Comparison of ENCODE assay signal across 10 cellular contexts in genomic region chr2:45242161-45242741, GRCh38.
DNase-seq lines count a peak whose midpoint lies in the region; ATAC-seq, FAIRE-seq and TF ChIP-seq lines count a peak whose summit lies in the region.
"Had no signal": no experiment of that assay in that cellular context is flagged by ENCODE, and none has a peak within 500 bp of the region (broad histone marks: within the 10 kb centered on the region; RNA-seq: fewer than 3 reads in every experiment).

No MANE protein-coding gene starts in this region.

- H3K36me3 Mint-ChIP-seq in GM23338 (ENCODE audit: low read depth) (no peaks in the 10 kb centered on the region), H9 (ENCODE audit: insufficient read depth in 1 of 3, low read depth in 3 of 3) (no peaks in the 10 kb centered on the region)

- H3K9me2 ChIP-seq in GM23338 (ENCODE audit: insufficient read depth): 0 out of 2 replicates have a peak, but pooled peaks cover 7% of the 10 kb centered on the region

- H4K5ac ChIP-seq in H9 (ENCODE audit: insufficient read length, low read depth, low read length): no peak overlapping the region

- TF ChIP-seq CTCF in A673 (conservative IDR thresholded peaks at IDR 0.05; ENCODE audit: low read depth, low read length) (no peak), K562 (IDR thresholded peaks at IDR 0.05 in 2 of 3, conservative IDR thresholded peaks at IDR 0.05 in 1 of 3; ENCODE audit: insufficient read depth in 2 of 3, low read depth in 1 of 3, low read length in 3 of 3) (no peak), lower leg skin (IDR thresholded peaks at IDR 0.05) (no peak), GM23338 (conservative IDR thresholded peaks at IDR 0.05; ENCODE audit: low read depth in 2 of 2) (no peak), H9 (conservative IDR thresholded peaks at IDR 0.05) (no peak)

- H3K36me3 ChIP-seq in A673 (ENCODE audit: insufficient read depth, low read length, poor library complexity, severe bottlenecking) (no peaks in the 10 kb centered on the region), K562 (ENCODE audit: control insufficient read depth, insufficient read depth, low read length) (no peaks in the 10 kb centered on the region), GM23338 (ENCODE audit: insufficient read depth) (no peaks in the 10 kb centered on the region)
- H3K36me3 ChIP-seq: BLaER1 had no signal

- no peaks in the 10 kb centered on the region for H3K4me1 ChIP-seq in A673 (ENCODE audit: insufficient read depth, low read length, poor library complexity, severe bottlenecking)
- no peaks in the 10 kb centered on the region for H3K4me1 ChIP-seq in K562 (replicated peaks in 1 of 2; ENCODE audit: control insufficient read depth in 2 of 2, insufficient read depth in 2 of 2, low read length in 2 of 2)
- 0 out of 2 replicates have a peak, but pooled peaks cover 2% of the 10 kb centered on the region for H3K4me1 ChIP-seq in GM23338 (ENCODE audit: insufficient read depth)
- H3K4me1 ChIP-seq in H9 (ENCODE audit: insufficient read depth, low read length): no peaks in the 10 kb centered on the region

- no peak overlapping the region for H3K56ac ChIP-seq in H9 (ENCODE audit: insufficient read length, low read depth, low read length)

- no peaks in the 10 kb centered on the region for H3F3A ChIP-seq in GM23338 (replicated peaks; ENCODE audit: low read depth)

- no peak overlapping the region for H2AK5ac ChIP-seq in H9 (ENCODE audit: insufficient read length, low read length)

- H3K9me3 Mint-ChIP-seq in GM23338 (no peaks in the 10 kb centered on the region), H9 (no peaks in the 10 kb centered on the region; a peak in 1 of 5 replicates)

- H3K27ac Mint-ChIP-seq in GM23338 (no peak overlapping the region), H9 (no peak overlapping the region)

- no peak overlapping the region for H4K8ac ChIP-seq in H9 (replicated peaks; ENCODE audit: insufficient read length, low read depth, low read length)

- H3K18ac ChIP-seq in H9 (ENCODE audit: insufficient read length, low read depth, low read length): no peak overlapping the region

- intact Hi-C loops in A673 (cut with micrococcal nuclease; ENCODE audit: unreplicated experiment): no loop called here
- intact Hi-C loops in K562 (cut with micrococcal nuclease): no loop called here
- intact Hi-C loops in lower leg skin (cut with DNase I; ENCODE audit: low total_unique reads): no loop called here

- peaks cover 14% of the 10 kb centered on the region for H3K4me1 Mint-ChIP-seq in GM23338
- peaks cover 7 to 9% of the 10 kb centered on the region in 2 experiments; a peak in 3 of 4 replicates for H3K4me1 Mint-ChIP-seq in H9

- ATAC-seq in K562 (no peak), GM23338 (no peak)

- H2BK15ac ChIP-seq in H9 (ENCODE audit: low read depth, low read length): no peak overlapping the region

- H3K23ac ChIP-seq in H9 (ENCODE audit: insufficient read length, low read depth, low read length): no peak overlapping the region

- WGBS in K562 (ENCODE audit: insufficient coverage, low coverage, missing lambda C conversion rate): 0% methylated on average over 6 of the region's 6 CpGs
- 24 to 33% methylated on average over 6 of the region's 6 CpGs for WGBS in lower leg skin, 2 donors
- no CpG with 5 or more reads among the region's 6 CpGs for WGBS in H9 (ENCODE audit: extremely low coverage, insufficient read length, low lambda C conversion rate)

- H2BK5ac ChIP-seq in H9 (ENCODE audit: insufficient read length, low read length): no peak overlapping the region

- TF ChIP-seq EP300 in K562 (IDR thresholded peaks at IDR 0.05; ENCODE audit: low read length): no peak

- H3K4me3 ChIP-seq in A673 (ENCODE audit: low read depth, low read length, poor library complexity, severe bottlenecking): no peak overlapping the region
- no peak overlapping the region for H3K4me3 ChIP-seq in K562
- no peak overlapping the region for H3K4me3 ChIP-seq in lower leg skin (ENCODE audit: low read depth, poor library complexity, severe bottlenecking)
- no peak overlapping the region for H3K4me3 ChIP-seq in GM23338
- H3K4me3 ChIP-seq: BLaER1 had no signal

- TF ChIP-seq RAD21 in K562 (CRISPR knock-in tag; conservative IDR thresholded peaks at IDR 0.05 in 1 of 2, IDR thresholded peaks at IDR 0.05 in 1 of 2): no peak

- H3K27ac ChIP-seq in A673 (ENCODE audit: low read depth, low read length, poor library complexity, severe bottlenecking) (no peak overlapping the region), K562 (ENCODE audit: extremely low read depth, low read depth, low read length) (no peak overlapping the region), GM23338 (ENCODE audit: low read depth) (no peak overlapping the region), H9 (ENCODE audit: insufficient read length, low read depth, low read length) (no peak overlapping the region)
- H3K27ac ChIP-seq: BLaER1 had no signal

- TF ChIP-seq POLR2A in K562 (conservative IDR thresholded peaks at IDR 0.05): no peak
- no peak for TF ChIP-seq POLR2A in lower leg skin (IDR thresholded peaks at IDR 0.05)

- no peaks in the 10 kb centered on the region for H3K9me3 ChIP-seq in A673 (ENCODE audit: low read depth, low read length, poor library complexity, severe bottlenecking)
- H3K9me3 ChIP-seq in K562 (replicated peaks; ENCODE audit: control insufficient read depth, insufficient read depth, low read depth, low read length): no peaks in the 10 kb centered on the region
- no peaks in the 10 kb centered on the region for H3K9me3 ChIP-seq in H9 (ENCODE audit: control insufficient read depth, low read depth, low read length)
- H3K9me3 ChIP-seq: BLaER1 had no signal

- H3K9ac ChIP-seq in K562 (ENCODE audit: insufficient read depth in 1 of 2, low read depth in 2 of 2, low read length in 2 of 2): no peak overlapping the region
- no peak overlapping the region for H3K9ac ChIP-seq in H9 (ENCODE audit: extremely low read depth, insufficient read length, low read length)
- H3K9ac ChIP-seq: BLaER1 had no signal

- H3K4me2 ChIP-seq in K562 (ENCODE audit: insufficient read depth, low read length): no peak overlapping the region
- no peak overlapping the region for H3K4me2 ChIP-seq in GM23338
- no peak overlapping the region for H3K4me2 ChIP-seq in H9 (ENCODE audit: insufficient read depth, insufficient read length, low read length)
- H3K4me2 ChIP-seq: BLaER1 had no signal

- H3K79me1 ChIP-seq in H9 (ENCODE audit: insufficient read depth, low read depth, low read length, poor library complexity, severe bottlenecking): no peaks in the 10 kb centered on the region

- no peak overlapping the region for H3T11ph ChIP-seq in H9 (ENCODE audit: low read length)

- no peak overlapping the region for H2BK20ac ChIP-seq in H9 (ENCODE audit: low read depth, low read length, poor library complexity, severe bottlenecking)

- POLR2A ChIA-PET in A673 (lab: Charles Lee; ENCODE audit: low non-redundant PET): no interaction called here
- POLR2A ChIA-PET in K562 (lab: Yijun Ruan, JAX): interaction anchor here (0.9 kb wide), 1 partner anchor 19 kb away, joined by 3 read pairs; no protein-coding TSS in a partner anchor

- no peaks in the 10 kb centered on the region for H3K79me2 ChIP-seq in K562 (ENCODE audit: control insufficient read depth, insufficient read depth, low read length)
- H3K79me2 ChIP-seq in GM23338 (replicated peaks; ENCODE audit: insufficient read depth): no peaks in the 10 kb centered on the region
- H3K79me2 ChIP-seq in H9 (ENCODE audit: insufficient read depth, low read length): no peaks in the 10 kb centered on the region

- peak; percentile 22 for DNase-seq in A673 (ENCODE audit: low spot score)
- DNase-seq in NCI-H1436 treated with DMSO at 0.1 percent for 48 hours (lab: John Stamatoyannopoulos, UW): peak; percentile 57
- no peak for DNase-seq in K562 (ENCODE audit: extremely low read depth in 1 of 4, low spot score in 3 of 4)
- peak; percentile 24 to 58 for DNase-seq in lower leg skin (ENCODE audit: low spot score in 2 of 2)
- DNase-seq in stimulated activated CD8-positive, alpha-beta memory T cell treated with anti-CD3 and anti-CD28 coated beads, Interleukin-4, amount 100 ng/mL, for 48 hours: no peak
- no peak for DNase-seq in GM23338 (ENCODE audit: low spot score)
- no peak for DNase-seq in H9
- DNase-seq in stimulated activated CD4-positive, alpha-beta T cell treated with anti-CD3 and anti-CD28 coated beads, Interleukin-1b, Interleukin-23, amount 100 ng/mL, for 48 hours: no peak
- DNase-seq: activated naive CD4-positive, alpha-beta T cell treated with anti-CD3 and anti-CD28 coated beads, Interleukin-2, amount 50 U/mL, for 16 hours had no signal

- no peak overlapping the region for H3K4ac ChIP-seq in H9 (ENCODE audit: low read depth, low read length)

- FAIRE-seq in K562 (lab: Jason Lieb, UNC): no peak

- H3K27me3 ChIP-seq in A673 (replicated peaks; ENCODE audit: insufficient read depth, low read depth, low read length, poor library complexity) (no peaks in the 10 kb centered on the region), K562 (ENCODE audit: control insufficient read depth in 2 of 2, insufficient read depth in 2 of 2, low read length in 2 of 2) (peaks cover 0 to 7% of the 10 kb centered on the region in 2 experiments; a peak in 1 of 5 replicates), GM23338 (ENCODE audit: insufficient read depth) (no peaks in the 10 kb centered on the region), H9 (ENCODE audit: insufficient read depth, low read length) (no peaks in the 10 kb centered on the region)
- H3K27me3 ChIP-seq: BLaER1 had no signal

- H2BK120ac ChIP-seq in H9 (ENCODE audit: low read depth, low read length, poor library complexity, severe bottlenecking): no peak overlapping the region

- H3K14ac ChIP-seq in H9 (ENCODE audit: insufficient read depth, low read length): no peak overlapping the region

- H3K27me3 Mint-ChIP-seq in GM23338 (ENCODE audit: insufficient read depth, low read depth, poor library complexity): peaks cover 1% of the 10 kb centered on the region
- H3K27me3 Mint-ChIP-seq in H9 (ENCODE audit: low read depth): peaks cover 1% of the 10 kb centered on the region

- no peak overlapping the region for H4K91ac ChIP-seq in H9 (ENCODE audit: insufficient read length, low read depth, low read length)

- in situ Hi-C loops in K562 (cut with MboI): no loop called here

- no TSS peak for BruUV-seq in A673 (replicated peaks; lab: Mats Ljungman, UMichigan)
- no TSS peak for BruUV-seq in K562 (replicated peaks; lab: Mats Ljungman, UMichigan)

- H3K4me3 Mint-ChIP-seq in GM23338 (no peak overlapping the region), H9 (no peak overlapping the region)

- no peaks in the 10 kb centered on the region for H3K23me2 ChIP-seq in H9 (ENCODE audit: insufficient read length, low read depth, low read length, poor library complexity, severe bottlenecking)

- H2AFZ ChIP-seq in K562 (ENCODE audit: low read depth, low read length) (no peak overlapping the region), GM23338 (no peak overlapping the region), H9 (ENCODE audit: low read length) (no peak overlapping the region)

- no peaks in the 10 kb centered on the region for H3K9me1 ChIP-seq in K562 (ENCODE audit: control insufficient read depth, insufficient read depth, low read length)

- H2BK12ac ChIP-seq in H9 (ENCODE audit: insufficient read length, low read depth, low read length): no peak overlapping the region

- CTCF ChIA-PET in A673 (lab: Charles Lee) (no interaction called here), K562 (lab: Yijun Ruan, JAX; ENCODE audit: low intra/inter-chr PET ratio) (no interaction called here)

- no peaks in the 10 kb centered on the region for H4K20me1 ChIP-seq in K562 (replicated peaks; ENCODE audit: control insufficient read depth, insufficient read depth, low read length)
- no peaks in the 10 kb centered on the region for H4K20me1 ChIP-seq in GM23338 (replicated peaks; ENCODE audit: insufficient read depth)
- no peaks in the 10 kb centered on the region for H4K20me1 ChIP-seq in H9 (ENCODE audit: control insufficient read depth, insufficient read depth, insufficient read length)
- H4K20me1 ChIP-seq: BLaER1 had no signal

Comparison
In these comparisons a context has a peak if more than half of its experiments do, and no peak if none do; other contexts are left out.
1. DNase-seq: peak in A673 (single experiment), NCI-H1436 treated with DMSO at 0.1 percent for 48 hours (single experiment) and lower leg skin (2 of 2); none in K562 (0 of 4), stimulated activated CD8-positive, alpha-beta memory T cell treated with anti-CD3 and anti-CD28 coated beads, Interleukin-4, amount 100 ng/mL, for 48 hours (single experiment), GM23338 (single experiment), H9 (single experiment) and stimulated activated CD4-positive, alpha-beta T cell treated with anti-CD3 and anti-CD28 coated beads, Interleukin-1b, Interleukin-23, amount 100 ng/mL, for 48 hours (single experiment).